Comparison of ENCODE assay signal across 16 cellular contexts in genomic region chr12:122312926-122313325, GRCh38. TPM values are rescaled to one million over a fixed set of nuclear protein-coding genes. Genes with fewer than 3 reads are reported as not detected.
DNase-seq lines count a peak whose midpoint lies in the region; ATAC-seq and TF ChIP-seq lines count a peak whose summit lies in the region.
"Had no signal": no experiment of that assay in that cellular context is flagged by ENCODE, and none has a peak within 500 bp of the region (broad histone marks: within the 10 kb centered on the region; RNA-seq: fewer than 3 reads in every experiment).

No MANE protein-coding gene starts in this region.

- no peaks in the 10 kb centered on the region for H3K27me3 ChIP-seq in osteoblast (ENCODE audit: insufficient read depth, low read length)

- no peaks in the 10 kb centered on the region for H3K9me3 ChIP-seq in osteoblast (ENCODE audit: low read depth, low read length)

- H3K4me1 Mint-ChIP-seq in activated CD8-positive, alpha-beta T cell treated with anti-CD3 and anti-CD28 coated beads, Interleukin-2, amount 10 ng/mL, durations not matched to agents 7 days and 5 days (ENCODE audit: low read depth) = no peaks in the 10 kb centered on the region
- H3K4me1 Mint-ChIP-seq in activated CD8-positive, alpha-beta T cell treated with anti-CD3 and anti-CD28 coated beads for 36 hours (ENCODE audit: low read depth) = no peaks in the 10 kb centered on the region
- H3K4me1 Mint-ChIP-seq in brain = peaks cover 9% of the 10 kb centered on the region

- H3K4me3 ChIP-seq in osteoblast (ENCODE audit: insufficient read depth, low read length) = no peak overlapping the region
- H3K4me3 ChIP-seq: K562, PC-9 had no signal

- peak overlapping the region; percentile 46 for H2AFZ ChIP-seq in osteoblast (ENCODE audit: low read length)
- H2AFZ ChIP-seq: PC-9 had no signal

- H3K4me2 ChIP-seq in osteoblast (ENCODE audit: insufficient read depth, low read length) = peak overlapping the region; percentile 37
- H3K4me2 ChIP-seq: PC-9 had no signal

- H3K4me1 ChIP-seq in osteoblast (ENCODE audit: insufficient read depth, low read length) = peaks cover 18% of the 10 kb centered on the region

- H3K79me2 ChIP-seq in osteoblast (ENCODE audit: insufficient read depth, low read length) = no peaks in the 10 kb centered on the region

- peak overlapping the region; percentile 60 for H3K27ac ChIP-seq in osteoblast (ENCODE audit: low read depth, low read length)
- H3K27ac ChIP-seq: HL-60, PC-9 had no signal

- H4K20me1 ChIP-seq in osteoblast (ENCODE audit: insufficient read depth, low read length) = peaks cover 7% of the 10 kb centered on the region

- intact Hi-C loops in activated CD8-positive, alpha-beta T cell treated with anti-CD3 and anti-CD28 coated beads for 36 hours (cut with micrococcal nuclease) = no loop called here

- H3K27ac Mint-ChIP-seq in activated CD8-positive, alpha-beta T cell treated with anti-CD3 and anti-CD28 coated beads, Interleukin-2, amount 10 ng/mL, durations not matched to agents 7 days and 5 days = peak overlapping the region; percentile 16
- H3K27ac Mint-ChIP-seq in activated CD8-positive, alpha-beta T cell treated with anti-CD3 and anti-CD28 coated beads for 36 hours = no peak overlapping the region
- peak overlapping the region in 3 of 5 experiments; percentile 66 to 95 (median 92) for H3K27ac Mint-ChIP-seq in brain

- no peak for DNase-seq in activated CD8-positive, alpha-beta T cell treated with anti-CD3 and anti-CD28 coated beads, Interleukin-2, amount 10 ng/mL, durations not matched to agents 7 days and 5 days
- DNase-seq in activated CD8-positive, alpha-beta T cell treated with anti-CD3 and anti-CD28 coated beads for 36 hours = no peak
- no peak for DNase-seq in osteoblast (ENCODE audit: insufficient read length, low spot score, missing footprints)
- no peak for DNase-seq in inferior parietal cortex (ENCODE audit: extremely low spot score)
- no peak for DNase-seq in stimulated activated CD4-positive, alpha-beta T cell treated with anti-CD3 and anti-CD28 coated beads, Interleukin-1b, Interleukin-23, amount 100 ng/mL, for 48 hours
- DNase-seq: 8988T, C1 segment of cervical spinal cord, NCI-H1092, NCI-H446 treated with DMSO at 0.1 percent for 48 hours, NCI-H748 treated with DMSO at 0.1 percent for 48 hours, PC-9 had no signal

- CTCF ChIA-PET in activated CD8-positive, alpha-beta T cell treated with anti-CD3 and anti-CD28 coated beads, Interleukin-2, amount 10 ng/mL, durations not matched to agents 7 days and 5 days (lab: Charles Lee) = interaction anchor here (1.3 to 1.7 kb wide), 2 partner anchors 22 to 68 kb away, joined by 3 to 4 read pairs; no protein-coding TSS in a partner anchor
- CTCF ChIA-PET in activated CD8-positive, alpha-beta T cell treated with anti-CD3 and anti-CD28 coated beads for 36 hours (lab: Charles Lee) = interaction anchor here (1.7 to 3.3 kb wide), 2 partner anchors 11 to 43 kb away, joined by 4 to 10 read pairs; no protein-coding TSS in a partner anchor

- H3K9me3 Mint-ChIP-seq in activated CD8-positive, alpha-beta T cell treated with anti-CD3 and anti-CD28 coated beads, Interleukin-2, amount 10 ng/mL, durations not matched to agents 7 days and 5 days (ENCODE audit: insufficient read depth) = no peaks in the 10 kb centered on the region
- no peaks in the 10 kb centered on the region for H3K9me3 Mint-ChIP-seq in activated CD8-positive, alpha-beta T cell treated with anti-CD3 and anti-CD28 coated beads for 36 hours
- H3K9me3 Mint-ChIP-seq in brain = no peaks in the 10 kb centered on the region

- no peaks in the 10 kb centered on the region for H3K27me3 Mint-ChIP-seq in activated CD8-positive, alpha-beta T cell treated with anti-CD3 and anti-CD28 coated beads, Interleukin-2, amount 10 ng/mL, durations not matched to agents 7 days and 5 days (ENCODE audit: low read depth)
- no peaks in the 10 kb centered on the region for H3K27me3 Mint-ChIP-seq in activated CD8-positive, alpha-beta T cell treated with anti-CD3 and anti-CD28 coated beads for 36 hours
- no peaks in the 10 kb centered on the region for H3K27me3 Mint-ChIP-seq in brain

- peaks cover 28% of the 10 kb centered on the region for H3K36me3 Mint-ChIP-seq in activated CD8-positive, alpha-beta T cell treated with anti-CD3 and anti-CD28 coated beads, Interleukin-2, amount 10 ng/mL, durations not matched to agents 7 days and 5 days (ENCODE audit: low read depth)
- peaks cover 12% of the 10 kb centered on the region for H3K36me3 Mint-ChIP-seq in activated CD8-positive, alpha-beta T cell treated with anti-CD3 and anti-CD28 coated beads for 36 hours (ENCODE audit: low read depth)
- peaks cover 65% of the 10 kb centered on the region for H3K36me3 Mint-ChIP-seq in brain

- no peak overlapping the region for H3K4me3 Mint-ChIP-seq in activated CD8-positive, alpha-beta T cell treated with anti-CD3 and anti-CD28 coated beads, Interleukin-2, amount 10 ng/mL, durations not matched to agents 7 days and 5 days
- H3K4me3 Mint-ChIP-seq in activated CD8-positive, alpha-beta T cell treated with anti-CD3 and anti-CD28 coated beads for 36 hours = no peak overlapping the region
- no peak overlapping the region for H3K4me3 Mint-ChIP-seq in brain

- POLR2A ChIA-PET in activated CD8-positive, alpha-beta T cell treated with anti-CD3 and anti-CD28 coated beads, Interleukin-2, amount 10 ng/mL, durations not matched to agents 7 days and 5 days (lab: Charles Lee) = no interaction called here
- POLR2A ChIA-PET in activated CD8-positive, alpha-beta T cell treated with anti-CD3 and anti-CD28 coated beads for 36 hours (lab: Charles Lee) = interaction anchor here (0.5 to 1.2 kb wide), 2 partner anchors 10 to 87 kb away, joined by 3 to 5 read pairs; no protein-coding TSS in a partner anchor

- H3K36me3 ChIP-seq in osteoblast (ENCODE audit: insufficient read depth, low read length) = peaks cover 41% of the 10 kb centered on the region

- no peak for TF ChIP-seq CTCF in activated CD8-positive, alpha-beta T cell treated with anti-CD3 and anti-CD28 coated beads for 36 hours (IDR thresholded peaks at IDR 0.05)
- TF ChIP-seq CTCF in brain (conservative IDR thresholded peaks at IDR 0.05) (no peak), osteoblast (IDR thresholded peaks at IDR 0.05; ENCODE audit: extremely low read depth, low read depth, low read length) (no peak)

- ATAC-seq in activated CD8-positive, alpha-beta T cell treated with anti-CD3 and anti-CD28 coated beads, Interleukin-2, amount 10 ng/mL, durations not matched to agents 7 days and 5 days = no peak
- no peak for ATAC-seq in activated CD8-positive, alpha-beta T cell treated with anti-CD3 and anti-CD28 coated beads for 36 hours
- ATAC-seq in GM21529 (IDR thresholded peaks at IDR 0.05; ENCODE audit: unreplicated experiment) (no peak), HG03159 (IDR thresholded peaks at IDR 0.05; ENCODE audit: unreplicated experiment) (no peak)
- ATAC-seq: K562 had no signal

RNA-seq across cellular contexts. Expression of gene VPS33A, which starts 46.6 kb away (rescaled TPM):
- total RNA-seq in activated CD8-positive, alpha-beta T cell treated with anti-CD3 and anti-CD28 coated beads, Interleukin-2, amount 10 ng/mL, durations not matched to agents 7 days and 5 days = 10 to 100 TPM; 22.0 to 22.4 TPM
- 10 to 100 TPM; 19.7 to 21.4 TPM for total RNA-seq in activated CD8-positive, alpha-beta T cell treated with anti-CD3 and anti-CD28 coated beads for 36 hours
- 13.2 TPM for polyA plus RNA-seq in brain (ENCODE audit: insufficient read depth, low read depth, low replicate concordance)
- 18.5 and 20.0 TPM in 2 replicates for total RNA-seq in osteoblast
